1 cellular context compared by ENCODE assay signal in the genomic region with DNA sequence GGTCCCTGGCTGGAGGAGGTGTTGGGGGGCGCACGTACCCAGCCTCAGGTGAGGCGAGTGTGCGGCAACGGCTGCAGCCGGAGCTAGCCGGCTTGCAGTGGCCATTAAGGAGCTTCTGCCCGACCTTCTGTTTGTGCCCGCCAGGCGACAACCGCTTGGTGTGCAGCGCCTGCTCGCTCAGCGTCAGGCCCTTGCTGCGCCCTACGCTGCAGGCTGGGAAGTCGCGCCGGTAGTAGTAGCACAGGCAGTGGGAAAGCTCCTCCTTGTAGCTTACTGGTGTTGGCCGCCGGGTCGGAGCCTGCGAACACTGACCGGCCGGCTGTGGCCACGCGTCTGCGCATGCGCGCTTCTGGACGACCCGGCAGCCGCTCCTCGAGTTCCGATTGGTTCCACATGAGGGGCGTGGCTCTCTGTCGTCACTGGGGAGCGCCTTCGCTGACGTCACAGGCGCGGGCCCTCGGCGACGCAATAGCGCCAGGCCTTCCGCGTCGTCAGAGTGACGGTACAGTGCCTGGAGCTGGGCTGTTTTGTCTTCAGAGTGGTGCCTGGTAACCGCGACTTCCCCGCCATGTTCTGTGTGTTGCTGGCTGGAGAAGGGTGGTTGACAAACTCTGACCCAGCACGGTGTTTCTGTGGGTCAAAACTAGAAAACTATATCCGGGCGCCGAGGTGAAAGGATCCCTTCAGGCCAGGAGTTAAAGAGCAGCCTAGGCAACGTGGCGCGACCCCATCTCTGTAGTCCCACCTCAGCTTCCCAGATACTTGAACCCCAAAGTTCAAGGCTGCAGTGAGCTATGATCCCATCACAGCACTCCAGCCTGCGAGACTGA.
A peak's percentile ranks its signal among the peaks of the same experiment; 100 is the strongest.
TF ChIP-seq lines count a peak whose summit lies in the region.

No MANE protein-coding gene starts in this region.

TF ChIP-seq in HepG2, 621 proteins besides CTCF, POLR2A, EP300 and RAD21 (continued from another document and continues in another):
- TF ChIP-seq, protein P1, sequence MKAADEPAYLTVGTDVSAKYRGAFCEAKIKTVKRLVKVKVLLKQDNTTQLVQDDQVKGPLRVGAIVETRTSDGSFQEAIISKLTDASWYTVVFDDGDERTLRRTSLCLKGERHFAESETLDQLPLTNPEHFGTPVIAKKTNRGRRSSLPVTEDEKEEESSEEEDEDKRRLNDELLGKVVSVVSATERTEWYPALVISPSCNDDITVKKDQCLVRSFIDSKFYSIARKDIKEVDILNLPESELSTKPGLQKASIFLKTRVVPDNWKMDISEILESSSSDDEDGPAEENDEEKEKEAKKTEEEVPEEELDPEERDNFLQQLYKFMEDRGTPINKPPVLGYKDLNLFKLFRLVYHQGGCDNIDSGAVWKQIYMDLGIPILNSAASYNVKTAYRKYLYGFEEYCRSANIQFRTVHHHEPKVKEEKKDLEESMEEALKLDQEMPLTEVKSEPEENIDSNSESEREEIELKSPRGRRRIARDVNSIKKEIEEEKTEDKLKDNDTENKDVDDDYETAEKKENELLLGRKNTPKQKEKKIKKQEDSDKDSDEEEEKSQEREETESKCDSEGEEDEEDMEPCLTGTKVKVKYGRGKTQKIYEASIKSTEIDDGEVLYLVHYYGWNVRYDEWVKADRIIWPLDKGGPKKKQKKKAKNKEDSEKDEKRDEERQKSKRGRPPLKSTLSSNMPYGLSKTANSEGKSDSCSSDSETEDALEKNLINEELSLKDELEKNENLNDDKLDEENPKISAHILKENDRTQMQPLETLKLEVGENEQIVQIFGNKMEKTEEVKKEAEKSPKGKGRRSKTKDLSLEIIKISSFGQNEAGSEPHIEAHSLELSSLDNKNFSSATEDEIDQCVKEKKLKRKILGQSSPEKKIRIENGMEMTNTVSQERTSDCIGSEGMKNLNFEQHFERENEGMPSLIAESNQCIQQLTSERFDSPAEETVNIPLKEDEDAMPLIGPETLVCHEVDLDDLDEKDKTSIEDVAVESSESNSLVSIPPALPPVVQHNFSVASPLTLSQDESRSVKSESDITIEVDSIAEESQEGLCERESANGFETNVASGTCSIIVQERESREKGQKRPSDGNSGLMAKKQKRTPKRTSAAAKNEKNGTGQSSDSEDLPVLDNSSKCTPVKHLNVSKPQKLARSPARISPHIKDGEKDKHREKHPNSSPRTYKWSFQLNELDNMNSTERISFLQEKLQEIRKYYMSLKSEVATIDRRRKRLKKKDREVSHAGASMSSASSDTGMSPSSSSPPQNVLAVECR (CRISPR knock-in tag; IDR thresholded peaks at IDR 0.05; ENCODE audit: borderline replicate concordance) = peak; percentile 99
- TF ChIP-seq ZNF557 (CRISPR knock-in tag; IDR thresholded peaks at IDR 0.05) = 0 out of 2 replicates have a peak, but pooled peaks have one; percentile 45
- TF ChIP-seq KDM2A (CRISPR knock-in tag; IDR thresholded peaks at IDR 0.05; ENCODE audit: borderline replicate concordance, low read depth) = peak; percentile 80
- 0 out of 2 replicates have a peak, but pooled peaks have one; percentile 30 for TF ChIP-seq ZNF225 (CRISPR knock-in tag; IDR thresholded peaks at IDR 0.05)
- peak; percentile 99 for TF ChIP-seq ZFX (CRISPR knock-in tag; IDR thresholded peaks at IDR 0.05; ENCODE audit: low read depth)
- TF ChIP-seq ZNF232 (CRISPR knock-in tag; IDR thresholded peaks at IDR 0.05; ENCODE audit: borderline replicate concordance) = peak; percentile 56
- TF ChIP-seq ATF7 (IDR thresholded peaks at IDR 0.05) = peak; percentile 94
- TF ChIP-seq ATF7 (CRISPR knock-in tag; IDR thresholded peaks at IDR 0.05) = peak; percentile 90
- TF ChIP-seq, protein P2, sequence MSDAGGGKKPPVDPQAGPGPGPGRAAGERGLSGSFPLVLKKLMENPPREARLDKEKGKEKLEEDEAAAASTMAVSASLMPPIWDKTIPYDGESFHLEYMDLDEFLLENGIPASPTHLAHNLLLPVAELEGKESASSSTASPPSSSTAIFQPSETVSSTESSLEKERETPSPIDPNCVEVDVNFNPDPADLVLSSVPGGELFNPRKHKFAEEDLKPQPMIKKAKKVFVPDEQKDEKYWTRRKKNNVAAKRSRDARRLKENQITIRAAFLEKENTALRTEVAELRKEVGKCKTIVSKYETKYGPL (CRISPR knock-in tag; IDR thresholded peaks at IDR 0.05) = 0 out of 2 replicates have a peak, but pooled peaks have one; percentile 21
- TF ChIP-seq KLF13 (CRISPR knock-in tag; IDR thresholded peaks at IDR 0.05) = no peak
- no peak for TF ChIP-seq ISX (CRISPR knock-in tag; conservative IDR thresholded peaks at IDR 0.05)
- TF ChIP-seq, protein P3, sequence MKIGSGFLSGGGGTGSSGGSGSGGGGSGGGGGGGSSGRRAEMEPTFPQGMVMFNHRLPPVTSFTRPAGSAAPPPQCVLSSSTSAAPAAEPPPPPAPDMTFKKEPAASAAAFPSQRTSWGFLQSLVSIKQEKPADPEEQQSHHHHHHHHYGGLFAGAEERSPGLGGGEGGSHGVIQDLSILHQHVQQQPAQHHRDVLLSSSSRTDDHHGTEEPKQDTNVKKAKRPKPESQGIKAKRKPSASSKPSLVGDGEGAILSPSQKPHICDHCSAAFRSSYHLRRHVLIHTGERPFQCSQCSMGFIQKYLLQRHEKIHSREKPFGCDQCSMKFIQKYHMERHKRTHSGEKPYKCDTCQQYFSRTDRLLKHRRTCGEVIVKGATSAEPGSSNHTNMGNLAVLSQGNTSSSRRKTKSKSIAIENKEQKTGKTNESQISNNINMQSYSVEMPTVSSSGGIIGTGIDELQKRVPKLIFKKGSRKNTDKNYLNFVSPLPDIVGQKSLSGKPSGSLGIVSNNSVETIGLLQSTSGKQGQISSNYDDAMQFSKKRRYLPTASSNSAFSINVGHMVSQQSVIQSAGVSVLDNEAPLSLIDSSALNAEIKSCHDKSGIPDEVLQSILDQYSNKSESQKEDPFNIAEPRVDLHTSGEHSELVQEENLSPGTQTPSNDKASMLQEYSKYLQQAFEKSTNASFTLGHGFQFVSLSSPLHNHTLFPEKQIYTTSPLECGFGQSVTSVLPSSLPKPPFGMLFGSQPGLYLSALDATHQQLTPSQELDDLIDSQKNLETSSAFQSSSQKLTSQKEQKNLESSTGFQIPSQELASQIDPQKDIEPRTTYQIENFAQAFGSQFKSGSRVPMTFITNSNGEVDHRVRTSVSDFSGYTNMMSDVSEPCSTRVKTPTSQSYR (CRISPR knock-in tag; IDR thresholded peaks at IDR 0.05; ENCODE audit: borderline replicate concordance) = no peak
- no peak for TF ChIP-seq ZNF549 (CRISPR knock-in tag; IDR thresholded peaks at IDR 0.05)
- peak; percentile 49; the same call in 1 of the 2 replicates for TF ChIP-seq ZNF776 (CRISPR knock-in tag; IDR thresholded peaks at IDR 0.05)
- peak; percentile 71 for TF ChIP-seq IKZF4 (CRISPR knock-in tag; IDR thresholded peaks at IDR 0.05; ENCODE audit: borderline replicate concordance, low read depth, not compliant biosample characterization)
- no peak for TF ChIP-seq TBX3 (IDR thresholded peaks at IDR 0.05; ENCODE audit: borderline replicate concordance)
- TF ChIP-seq ZNF589 (CRISPR knock-in tag; conservative IDR thresholded peaks at IDR 0.05) = no peak
- peak; percentile 54; the same call in 1 of the 2 replicates for TF ChIP-seq ZNF790 (CRISPR knock-in tag; IDR thresholded peaks at IDR 0.05; ENCODE audit: borderline replicate concordance)
- no peak for TF ChIP-seq SRSF9 (IDR thresholded peaks at IDR 0.05; ENCODE audit: borderline replicate concordance, insufficient read depth, low read depth, low read length, poor library complexity, severe bottlenecking)
- TF ChIP-seq, protein P4, sequence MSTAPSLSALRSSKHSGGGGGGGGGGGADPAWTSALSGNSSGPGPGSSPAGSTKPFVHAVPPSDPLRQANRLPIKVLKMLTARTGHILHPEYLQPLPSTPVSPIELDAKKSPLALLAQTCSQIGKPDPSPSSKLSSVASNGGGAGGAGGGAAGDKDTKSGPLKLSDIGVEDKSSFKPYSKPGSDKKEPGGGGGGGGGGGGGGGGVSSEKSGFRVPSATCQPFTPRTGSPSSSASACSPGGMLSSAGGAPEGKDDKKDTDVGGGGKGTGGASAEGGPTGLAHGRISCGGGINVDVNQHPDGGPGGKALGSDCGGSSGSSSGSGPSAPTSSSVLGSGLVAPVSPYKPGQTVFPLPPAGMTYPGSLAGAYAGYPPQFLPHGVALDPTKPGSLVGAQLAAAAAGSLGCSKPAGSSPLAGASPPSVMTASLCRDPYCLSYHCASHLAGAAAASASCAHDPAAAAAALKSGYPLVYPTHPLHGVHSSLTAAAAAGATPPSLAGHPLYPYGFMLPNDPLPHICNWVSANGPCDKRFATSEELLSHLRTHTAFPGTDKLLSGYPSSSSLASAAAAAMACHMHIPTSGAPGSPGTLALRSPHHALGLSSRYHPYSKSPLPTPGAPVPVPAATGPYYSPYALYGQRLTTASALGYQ (CRISPR knock-in tag; IDR thresholded peaks at IDR 0.05) = no peak
- no peak for TF ChIP-seq ZNF484 (CRISPR knock-in tag; IDR thresholded peaks at IDR 0.05; ENCODE audit: borderline replicate concordance, low read depth)
- TF ChIP-seq ZNF431 (CRISPR knock-in tag; IDR thresholded peaks at IDR 0.05; ENCODE audit: borderline replicate concordance, low read depth) = no peak
- TF ChIP-seq, protein P5, sequence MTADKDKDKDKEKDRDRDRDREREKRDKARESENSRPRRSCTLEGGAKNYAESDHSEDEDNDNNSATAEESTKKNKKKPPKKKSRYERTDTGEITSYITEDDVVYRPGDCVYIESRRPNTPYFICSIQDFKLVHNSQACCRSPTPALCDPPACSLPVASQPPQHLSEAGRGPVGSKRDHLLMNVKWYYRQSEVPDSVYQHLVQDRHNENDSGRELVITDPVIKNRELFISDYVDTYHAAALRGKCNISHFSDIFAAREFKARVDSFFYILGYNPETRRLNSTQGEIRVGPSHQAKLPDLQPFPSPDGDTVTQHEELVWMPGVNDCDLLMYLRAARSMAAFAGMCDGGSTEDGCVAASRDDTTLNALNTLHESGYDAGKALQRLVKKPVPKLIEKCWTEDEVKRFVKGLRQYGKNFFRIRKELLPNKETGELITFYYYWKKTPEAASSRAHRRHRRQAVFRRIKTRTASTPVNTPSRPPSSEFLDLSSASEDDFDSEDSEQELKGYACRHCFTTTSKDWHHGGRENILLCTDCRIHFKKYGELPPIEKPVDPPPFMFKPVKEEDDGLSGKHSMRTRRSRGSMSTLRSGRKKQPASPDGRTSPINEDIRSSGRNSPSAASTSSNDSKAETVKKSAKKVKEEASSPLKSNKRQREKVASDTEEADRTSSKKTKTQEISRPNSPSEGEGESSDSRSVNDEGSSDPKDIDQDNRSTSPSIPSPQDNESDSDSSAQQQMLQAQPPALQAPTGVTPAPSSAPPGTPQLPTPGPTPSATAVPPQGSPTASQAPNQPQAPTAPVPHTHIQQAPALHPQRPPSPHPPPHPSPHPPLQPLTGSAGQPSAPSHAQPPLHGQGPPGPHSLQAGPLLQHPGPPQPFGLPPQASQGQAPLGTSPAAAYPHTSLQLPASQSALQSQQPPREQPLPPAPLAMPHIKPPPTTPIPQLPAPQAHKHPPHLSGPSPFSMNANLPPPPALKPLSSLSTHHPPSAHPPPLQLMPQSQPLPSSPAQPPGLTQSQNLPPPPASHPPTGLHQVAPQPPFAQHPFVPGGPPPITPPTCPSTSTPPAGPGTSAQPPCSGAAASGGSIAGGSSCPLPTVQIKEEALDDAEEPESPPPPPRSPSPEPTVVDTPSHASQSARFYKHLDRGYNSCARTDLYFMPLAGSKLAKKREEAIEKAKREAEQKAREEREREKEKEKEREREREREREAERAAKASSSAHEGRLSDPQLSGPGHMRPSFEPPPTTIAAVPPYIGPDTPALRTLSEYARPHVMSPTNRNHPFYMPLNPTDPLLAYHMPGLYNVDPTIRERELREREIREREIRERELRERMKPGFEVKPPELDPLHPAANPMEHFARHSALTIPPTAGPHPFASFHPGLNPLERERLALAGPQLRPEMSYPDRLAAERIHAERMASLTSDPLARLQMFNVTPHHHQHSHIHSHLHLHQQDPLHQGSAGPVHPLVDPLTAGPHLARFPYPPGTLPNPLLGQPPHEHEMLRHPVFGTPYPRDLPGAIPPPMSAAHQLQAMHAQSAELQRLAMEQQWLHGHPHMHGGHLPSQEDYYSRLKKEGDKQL (CRISPR knock-in tag; IDR thresholded peaks at IDR 0.05; ENCODE audit: low read depth) = peak; percentile 62; the same call in 1 of the 2 replicates
- TF ChIP-seq PPARG (CRISPR knock-in tag; conservative IDR thresholded peaks at IDR 0.05) = no peak; the same call in none of the 2 replicates
- TF ChIP-seq EEA1 (CRISPR knock-in tag; IDR thresholded peaks at IDR 0.05; ENCODE audit: borderline replicate concordance) = peak; percentile 48; the same call in 1 of the 2 replicates
- TF ChIP-seq ZMYM4 (CRISPR knock-in tag; IDR thresholded peaks at IDR 0.05) = peak; percentile 99
- TF ChIP-seq, protein P6, sequence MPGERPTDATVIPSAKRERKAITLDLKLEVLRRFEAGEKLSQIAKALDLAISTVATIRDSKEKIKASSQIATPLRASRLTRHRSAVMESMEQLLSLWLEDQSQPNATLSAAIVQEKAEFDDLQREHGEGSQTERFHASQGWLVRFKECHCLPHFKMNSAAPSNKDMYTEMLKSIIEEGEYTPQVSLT (CRISPR knock-in tag; IDR thresholded peaks at IDR 0.05; ENCODE audit: borderline replicate concordance, low read depth) = no peak; the same call in none of the 2 replicates
- TF ChIP-seq NCOA5 (CRISPR knock-in tag; IDR thresholded peaks at IDR 0.05) = no peak
- TF ChIP-seq RAD51 (IDR thresholded peaks at IDR 0.05; ENCODE audit: borderline replicate concordance) = no peak
- peak; percentile 92 for TF ChIP-seq TARDBP (CRISPR knock-in tag; IDR thresholded peaks at IDR 0.05)
- peak; percentile 91 for TF ChIP-seq CEBPG (CRISPR knock-in tag; IDR thresholded peaks at IDR 0.05)
- no peak; the same call in 1 of the 2 replicates for TF ChIP-seq NCOR1 (IDR thresholded peaks at IDR 0.05; ENCODE audit: borderline replicate concordance, low read length)
- no peak; the same call in 1 of the 2 replicates for TF ChIP-seq ZNF326 (CRISPR knock-in tag; IDR thresholded peaks at IDR 0.05; ENCODE audit: borderline replicate concordance)
- peak; percentile 63 for TF ChIP-seq ZNF547 (CRISPR knock-in tag; IDR thresholded peaks at IDR 0.05)
- TF ChIP-seq ZEB1 (IDR thresholded peaks at IDR 0.05; ENCODE audit: insufficient replicate concordance, low read depth) = no peak
- 0 out of 2 replicates have a peak, but pooled peaks have one; percentile 36 for TF ChIP-seq KDM3A (CRISPR knock-in tag; IDR thresholded peaks at IDR 0.05; ENCODE audit: low read depth)
- TF ChIP-seq FOXK1 (CRISPR knock-in tag; IDR thresholded peaks at IDR 0.05; ENCODE audit: borderline replicate concordance, low read depth) = peak; percentile 86
- TF ChIP-seq ZNF530 (CRISPR knock-in tag; IDR thresholded peaks at IDR 0.05; ENCODE audit: low read depth) = no peak
- no peak; the same call in 1 of the 2 replicates for TF ChIP-seq GFI1 (CRISPR knock-in tag; IDR thresholded peaks at IDR 0.05; ENCODE audit: borderline replicate concordance)
- TF ChIP-seq ZNF460 (CRISPR knock-in tag; IDR thresholded peaks at IDR 0.05; ENCODE audit: borderline replicate concordance) = no peak
- TF ChIP-seq TEAD2 (CRISPR knock-in tag; IDR thresholded peaks at IDR 0.05) = no peak
- TF ChIP-seq ZNF644 (CRISPR knock-in tag; IDR thresholded peaks at IDR 0.05; ENCODE audit: low read depth) = no peak
- TF ChIP-seq HDAC2 (CRISPR knock-in tag; IDR thresholded peaks at IDR 0.05) = peak; percentile 95
- TF ChIP-seq ZNF749 (CRISPR knock-in tag; IDR thresholded peaks at IDR 0.05; ENCODE audit: borderline replicate concordance) = peak; percentile 55; the same call in 1 of the 2 replicates
